In the genomic region with DNA sequence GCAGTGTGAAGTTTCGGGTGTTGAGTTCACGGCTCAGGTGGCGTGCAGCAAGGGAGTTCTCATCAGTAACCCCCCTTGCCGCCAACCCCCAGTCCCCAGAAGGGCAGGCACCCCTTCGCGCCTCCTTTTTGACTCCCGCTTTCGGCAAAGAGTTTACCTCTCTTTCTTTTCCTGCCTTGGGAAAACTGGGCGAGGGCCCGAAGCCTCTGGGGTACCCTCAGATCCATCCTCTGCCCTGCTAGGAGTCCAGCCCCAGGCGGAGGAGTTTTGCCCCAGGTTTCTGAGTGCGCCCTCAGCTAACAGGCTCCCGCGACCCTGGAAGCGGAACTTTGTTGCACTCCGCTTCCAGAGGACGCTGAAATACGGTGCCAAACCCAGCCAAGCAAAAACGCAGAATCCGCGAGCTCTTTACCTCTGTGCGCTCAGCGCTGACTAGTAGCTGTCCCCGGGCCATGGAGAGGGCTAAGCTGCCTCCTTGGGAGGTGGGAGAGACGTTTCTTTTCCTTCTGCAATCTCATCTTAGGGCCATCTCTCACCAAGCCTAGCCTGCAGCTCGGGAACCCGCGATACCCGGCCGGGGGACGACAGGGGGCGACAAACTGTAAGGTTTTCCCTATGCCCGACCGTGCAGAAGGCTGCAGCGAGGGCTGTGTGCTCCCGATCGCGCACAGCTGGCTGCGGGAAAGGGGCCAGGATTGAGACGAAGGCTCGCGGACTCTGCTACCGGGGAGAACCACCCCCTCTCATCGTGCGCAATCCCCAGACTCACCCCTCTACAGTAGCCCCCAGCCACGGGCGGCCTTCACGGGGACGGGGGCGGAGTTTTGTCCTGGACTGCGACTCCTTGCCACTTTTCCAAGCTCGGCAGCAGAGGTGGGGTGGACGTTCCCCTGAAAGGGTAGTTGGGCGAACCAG, we compare ENCODE assay signal across 8 cellular contexts. TPM values are rescaled to one million over a fixed set of nuclear protein-coding genes. Genes with fewer than 3 reads are reported as not detected.
DNase-seq lines count a peak whose midpoint lies in the region; ATAC-seq and TF ChIP-seq lines count a peak whose summit lies in the region.

No MANE protein-coding gene starts in this region.

- H3K4me1 ChIP-seq in A673 (ENCODE audit: insufficient read depth, low read length, poor library complexity, severe bottlenecking) (peaks cover 3% of the 10 kb centered on the region), GM23248 (ENCODE audit: insufficient read depth) (no peaks in the 10 kb centered on the region), PC-3 (ENCODE audit: insufficient read depth, low read length) (no peaks in the 10 kb centered on the region), neural progenitor cell (peaks cover 8% of the 10 kb centered on the region)

- H3K27me3 Mint-ChIP-seq in neural progenitor cell (ENCODE audit: insufficient read depth, low read depth): peaks cover 94% of the 10 kb centered on the region
- H3K27me3 Mint-ChIP-seq in effector memory CD8-positive, alpha-beta T cell: peaks cover 70 to 89% of the 10 kb centered on the region in 2 donors

- peaks cover 7% of the 10 kb centered on the region for H3K4me1 Mint-ChIP-seq in neural progenitor cell
- H3K4me1 Mint-ChIP-seq in effector memory CD8-positive, alpha-beta T cell (ENCODE audit: low read depth in 2 of 2): peaks cover 0 to 2% of the 10 kb centered on the region in 2 donors

- ATAC-seq in PC-3 (no peak), esophagus mucosa (peak; percentile 54), HG02678 (IDR thresholded peaks at IDR 0.05; ENCODE audit: unreplicated experiment) (no peak), HG03196 (IDR thresholded peaks at IDR 0.05; ENCODE audit: unreplicated experiment) (no peak)
- ATAC-seq in effector memory CD8-positive, alpha-beta T cell (replicated peaks): no peak

- BruUV-seq in A673 (replicated peaks; lab: Mats Ljungman, UMichigan) (no TSS peak), PC-3 (replicated peaks; lab: Mats Ljungman, UMichigan) (no TSS peak)

- H3K9ac ChIP-seq in GM23248 (no peak overlapping the region), PC-3 (ENCODE audit: low read length) (no peak overlapping the region), neural progenitor cell (no peak overlapping the region)

- H3K4me3 ChIP-seq in A673 (ENCODE audit: low read depth, low read length, poor library complexity, severe bottlenecking) (peak overlapping the region; percentile 36), GM23248 (peak overlapping the region; percentile 37), PC-3 (ENCODE audit: low read length) (no peak overlapping the region), neural progenitor cell (peak overlapping the region; percentile 38)

- POLR2A ChIA-PET in A673 (lab: Charles Lee; ENCODE audit: low non-redundant PET): no interaction called here
- POLR2A ChIA-PET in PC-3 (lab: Charles Lee; ENCODE audit: unreplicated experiment): no interaction called here

- no peaks in the 10 kb centered on the region for H3K36me3 Mint-ChIP-seq in neural progenitor cell
- H3K36me3 Mint-ChIP-seq in effector memory CD8-positive, alpha-beta T cell (ENCODE audit: insufficient read depth): no peaks in the 10 kb centered on the region

- H3K4me3 Mint-ChIP-seq in neural progenitor cell: peak overlapping the region; percentile 71
- no peak overlapping the region for H3K4me3 Mint-ChIP-seq in effector memory CD8-positive, alpha-beta T cell

- H3K27ac Mint-ChIP-seq in neural progenitor cell: no peak overlapping the region
- no peak overlapping the region for H3K27ac Mint-ChIP-seq in effector memory CD8-positive, alpha-beta T cell

- H3K9me2 ChIP-seq in GM23248 (ENCODE audit: insufficient read depth) (no peaks in the 10 kb centered on the region), PC-3 (replicated peaks; ENCODE audit: low read length) (no peaks in the 10 kb centered on the region)

- 13 to 23% methylated on average over 49 to 54 of the region's 54 CpGs for WGBS in GM23248 (ENCODE audit: low coverage in 1 of 2, low lambda C conversion rate in 2 of 2, missing lambda C conversion rate in 2 of 2), 2 experiments

- peaks cover 3% of the 10 kb centered on the region for H3K9me3 Mint-ChIP-seq in neural progenitor cell
- no peaks in the 10 kb centered on the region for H3K9me3 Mint-ChIP-seq in effector memory CD8-positive, alpha-beta T cell

- H3K4me2 ChIP-seq in GM23248 (ENCODE audit: unreplicated experiment): peak overlapping the region; percentile 65
- H3K4me2 ChIP-seq in PC-3 (ENCODE audit: low read length): no peak overlapping the region
- H3K4me2 ChIP-seq in neural progenitor cell: peak overlapping the region; percentile 74

- TF ChIP-seq CTCF in A673 (conservative IDR thresholded peaks at IDR 0.05; ENCODE audit: low read depth, low read length) (peak; percentile 90), PC-3 (conservative IDR thresholded peaks at IDR 0.05; ENCODE audit: low read depth, low read length) (0 out of 2 replicates have a peak, but pooled peaks have one; percentile 30), neural progenitor cell (IDR thresholded peaks at IDR 0.05) (peak; percentile 84)

- no peaks in the 10 kb centered on the region for H3K36me3 ChIP-seq in A673 (ENCODE audit: insufficient read depth, low read length, poor library complexity, severe bottlenecking)
- no peaks in the 10 kb centered on the region for H3K36me3 ChIP-seq in GM23248 (ENCODE audit: low read depth)
- no peaks in the 10 kb centered on the region for H3K36me3 ChIP-seq in PC-3 (ENCODE audit: low read depth, low read length)
- H3K36me3 ChIP-seq in neural progenitor cell: no peaks in the 10 kb centered on the region

- in situ Hi-C loops in GM23248 (cut with MboI): loop anchor here (25.0 kb wide), 1 partner anchor 409 kb away; no protein-coding TSS in a partner anchor

- DNase-seq in A673 (ENCODE audit: low spot score) (peak; percentile 88), GM23248 (peak; percentile 70), PC-3 (no peak), neural progenitor cell (ENCODE audit: low spot score) (peak; percentile 94)
- DNase-seq in effector memory CD8-positive, alpha-beta T cell: no peak

- H2AFZ ChIP-seq in GM23248 (0 out of 2 replicates have a peak overlapping the region, but pooled peaks have one; percentile 31), PC-3 (ENCODE audit: low read length) (no peak overlapping the region), neural progenitor cell (replicated peaks) (peak overlapping the region; percentile 65)

- H4K20me1 ChIP-seq in GM23248 (ENCODE audit: insufficient read depth): no peaks in the 10 kb centered on the region
- H4K20me1 ChIP-seq in PC-3 (ENCODE audit: low read length): no peaks in the 10 kb centered on the region
- peaks cover 95% of the 10 kb centered on the region for H4K20me1 ChIP-seq in neural progenitor cell (ENCODE audit: low read depth)

- peaks cover 88% of the 10 kb centered on the region for H3K27me3 ChIP-seq in A673 (replicated peaks; ENCODE audit: insufficient read depth, low read depth, low read length, poor library complexity)
- H3K27me3 ChIP-seq in GM23248 (replicated peaks; ENCODE audit: insufficient read depth): peaks cover 13% of the 10 kb centered on the region
- H3K27me3 ChIP-seq in PC-3 (ENCODE audit: low read length): peaks cover 83% of the 10 kb centered on the region
- H3K27me3 ChIP-seq in neural progenitor cell: peaks cover 100% of the 10 kb centered on the region

- H3K79me2 ChIP-seq in GM23248 (ENCODE audit: insufficient read depth) (no peaks in the 10 kb centered on the region), PC-3 (ENCODE audit: low read length) (no peaks in the 10 kb centered on the region), neural progenitor cell (ENCODE audit: low read depth) (no peaks in the 10 kb centered on the region)

- intact Hi-C loops in A673 (cut with micrococcal nuclease; ENCODE audit: unreplicated experiment) (loop anchor here (1.0 to 5.0 kb wide), 2 partner anchors 403 to 609 kb away; no protein-coding TSS in a partner anchor), PC-3 (cut with micrococcal nuclease) (no loop called here)

- CTCF ChIA-PET in A673 (lab: Charles Lee): interaction anchor here (0.5 to 1.4 kb wide), 9 partner anchors 10 to 1369 kb away, joined by 3 to 10 read pairs (median 5); no protein-coding TSS in a partner anchor
- CTCF ChIA-PET in PC-3 (lab: Charles Lee): no interaction called here

- H3F3A ChIP-seq in GM23248 (ENCODE audit: insufficient read depth) (no peaks in the 10 kb centered on the region), PC-3 (ENCODE audit: low read length, unreplicated experiment) (no peaks in the 10 kb centered on the region), neural progenitor cell (ENCODE audit: low read depth) (peaks cover 7% of the 10 kb centered on the region)

- H3K9me3 ChIP-seq in A673 (ENCODE audit: low read depth, low read length, poor library complexity, severe bottlenecking) (no peaks in the 10 kb centered on the region), GM23248 (ENCODE audit: low read depth) (no peaks in the 10 kb centered on the region), PC-3 (ENCODE audit: low read length) (0 out of 2 replicates have a peak, but pooled peaks cover 3% of the 10 kb centered on the region), neural progenitor cell (ENCODE audit: low read depth) (no peaks in the 10 kb centered on the region)

- H3K27ac ChIP-seq in A673 (ENCODE audit: low read depth, low read length, poor library complexity, severe bottlenecking) (no peak overlapping the region), GM23248 (no peak overlapping the region), PC-3 (ENCODE audit: low read length) (no peak overlapping the region), neural progenitor cell (no peak overlapping the region)

RNA-seq across cellular contexts. Expression of gene PAX1, which starts 2.7 kb away (rescaled TPM):
- 0.09 and 0.50 TPM in 2 replicates for total RNA-seq in A673 (2021)
- not detected in 2 replicates for total RNA-seq in GM23248 (2014; rRNA removed; shearing (Covaris generic))
- polyA plus RNA-seq in GM23248 (2016; fragmentation: Nextera tagmentation; extraction: Ambion mirVana): not detected in 2 replicates
- not detected in 2 replicates for total RNA-seq in PC-3 (2014; rRNA removed)
- total RNA-seq in esophagus mucosa: not detected
- total RNA-seq in neural progenitor cell (ENCODE audit: low replicate concordance): not detected in 2 replicates

Comparison
In these comparisons a context has a peak if more than half of its experiments do, and no peak if none do; other contexts are left out.
1. DNase-seq: peak in A673 (single experiment), GM23248 (single experiment) and neural progenitor cell (single experiment); none in PC-3 (single experiment) and effector memory CD8-positive, alpha-beta T cell (0 of 3).
2. CTCF ChIP-seq: peak in every context shown above with its lines; median percentile 90 in A673; 84 in neural progenitor cell; 30 in PC-3.